15 cellular contexts compared by ENCODE assay signal in the genomic region with DNA sequence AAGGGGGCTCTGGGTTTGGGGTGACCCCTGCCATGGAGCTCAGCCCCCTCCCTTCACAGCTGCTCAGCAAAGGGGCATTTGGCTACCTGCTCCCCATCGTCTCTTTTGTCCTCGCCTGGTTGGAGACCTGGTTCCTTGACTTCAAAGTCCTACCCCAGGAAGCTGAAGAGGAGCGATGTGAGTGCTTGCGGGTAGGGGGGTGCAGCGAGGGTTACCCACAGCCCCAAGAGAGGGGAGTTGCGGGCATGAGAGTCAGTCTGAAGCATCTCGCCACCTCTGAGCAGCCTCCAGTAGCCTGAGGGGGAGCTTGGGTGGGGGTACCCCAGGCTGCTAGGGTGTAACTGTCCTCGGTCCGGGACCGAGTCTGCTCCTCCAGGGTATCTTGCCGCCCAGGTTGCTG. TPM values are rescaled to one million over a fixed set of nuclear protein-coding genes. Genes with fewer than 3 reads are reported as not detected.
DNase-seq lines count a peak whose midpoint lies in the region; ATAC-seq and TF ChIP-seq lines count a peak whose summit lies in the region.
"Had no signal": no experiment of that assay in that cellular context is flagged by ENCODE, and none has a peak within 500 bp of the region (broad histone marks: within the 10 kb centered on the region; RNA-seq: fewer than 3 reads in every experiment).

No MANE protein-coding gene starts in this region.

- no peaks in the 10 kb centered on the region for H3K9me3 Mint-ChIP-seq in stimulated activated naive CD8-positive, alpha-beta T cell treated with anti-CD3 and anti-CD28 coated beads, Interleukin-15, amount 100 ng/mL, for 72 hours

- ATAC-seq in stimulated activated naive CD8-positive, alpha-beta T cell treated with anti-CD3 and anti-CD28 coated beads, Interleukin-15, Interleukin-2, amounts not matched to agents 100 U/mL and 50 U/mL, for 24 hours: peak; percentile 25
- no peak for ATAC-seq in stimulated activated naive CD8-positive, alpha-beta T cell treated with anti-CD3 and anti-CD28 coated beads, Interleukin-15, amount 100 ng/mL, for 72 hours
- ATAC-seq in gastrocnemius medialis: no peak

- peak overlapping the region in 1 of 2 donors; percentile 50 for H3K4me3 Mint-ChIP-seq in stimulated activated naive CD8-positive, alpha-beta T cell treated with anti-CD3 and anti-CD28 coated beads, Interleukin-15, amount 100 ng/mL, for 72 hours

- H3K27me3 ChIP-seq in dorsolateral prefrontal cortex (no peaks in the 10 kb centered on the region), gastrocnemius medialis (no peaks in the 10 kb centered on the region)

- peaks cover 49 to 54% of the 10 kb centered on the region in 2 donors for H3K4me1 ChIP-seq in gastrocnemius medialis

- intact Hi-C loops in dorsolateral prefrontal cortex (cut with DNase I): no loop called here
- intact Hi-C loops in gastrocnemius medialis (cut with DNase I; ENCODE audit: low total_unique reads): no loop called here

- no peak for TF ChIP-seq POLR2A in gastrocnemius medialis (IDR thresholded peaks at IDR 0.05)

- peaks cover 0 to 6% of the 10 kb centered on the region in 2 donors for H3K36me3 ChIP-seq in gastrocnemius medialis

- H3K4me3 ChIP-seq in dorsolateral prefrontal cortex (no peak overlapping the region), gastrocnemius medialis (no peak overlapping the region), foreskin fibroblast (ENCODE audit: low read depth in 1 of 2, low read length in 2 of 2) (no peak overlapping the region)
- H3K4me3 ChIP-seq: GM23248 had no signal

- H3K4me1 Mint-ChIP-seq in stimulated activated naive CD8-positive, alpha-beta T cell treated with anti-CD3 and anti-CD28 coated beads, Interleukin-15, amount 100 ng/mL, for 72 hours: peaks cover 68% of the 10 kb centered on the region

- in situ Hi-C loops in gastrocnemius medialis (cut with MboI; ENCODE audit: low sequenced_read_pairs in 4 of 4): no loop called here

- H3K27me3 Mint-ChIP-seq in stimulated activated naive CD8-positive, alpha-beta T cell treated with anti-CD3 and anti-CD28 coated beads, Interleukin-15, amount 100 ng/mL, for 72 hours: no peaks in the 10 kb centered on the region

- no peaks in the 10 kb centered on the region for H3K9me3 ChIP-seq in gastrocnemius medialis

- TF ChIP-seq CTCF in dorsolateral prefrontal cortex (IDR thresholded peaks at IDR 0.05 in 54 of 56, conservative IDR thresholded peaks at IDR 0.05 in 2 of 56; ENCODE audit: low read depth in 1 of 56, partially characterized antibody in 56 of 56) (no peak), gastrocnemius medialis (IDR thresholded peaks at IDR 0.05 in 4 of 5, conservative IDR thresholded peaks at IDR 0.05 in 1 of 5) (no peak), foreskin fibroblast (IDR thresholded peaks at IDR 0.05; ENCODE audit: low read depth, low read length) (no peak)

- H3K27ac Mint-ChIP-seq in stimulated activated naive CD8-positive, alpha-beta T cell treated with anti-CD3 and anti-CD28 coated beads, Interleukin-15, amount 100 ng/mL, for 72 hours: peak overlapping the region in 1 of 2 donors; percentile 94

- DNase-seq in stimulated activated naive CD8-positive, alpha-beta T cell treated with anti-CD3 and anti-CD28 coated beads, Interleukin-15, Interleukin-2, amounts not matched to agents 100 U/mL and 50 U/mL, for 24 hours: no peak
- no peak for DNase-seq in stimulated activated naive CD8-positive, alpha-beta T cell treated with anti-CD3 and anti-CD28 coated beads, Interleukin-15, amount 100 ng/mL, for 72 hours
- DNase-seq in dorsolateral prefrontal cortex (no peak), gastrocnemius medialis (no peak), NCI-H187 (lab: John Stamatoyannopoulos, UW) (no peak), NCI-H2081 (lab: John Stamatoyannopoulos, UW) (no peak), NOMO-1 treated with DMSO at 0.1 percent for 48 hours (lab: John Stamatoyannopoulos, UW; ENCODE audit: unreplicated experiment) (no peak), foreskin fibroblast (no peak)
- DNase-seq: AML-193; GF-D8; GM23248; NCI-H1436 treated with DMSO at 0.1 percent for 48 hours; NCI-H2107; NCI-H69; NK-92 treated with Interleukin-12 subunit alpha and Interleukin-12 subunit beta, amount 100 ng/mL, for 24 hours had no signal

- peak overlapping the region in 42 of 59 donors; percentile 4 to 95 (median 75) for H3K27ac ChIP-seq in dorsolateral prefrontal cortex
- H3K27ac ChIP-seq in gastrocnemius medialis: peak overlapping the region in 3 of 4 donors; percentile 96 to 99 (median 99)
- H3K27ac ChIP-seq: GM23248 had no signal

RNA-seq across cellular contexts. Expression of gene TCAP, which starts 6.8 kb away (rescaled TPM):
- total RNA-seq in dorsolateral prefrontal cortex: 10 to 100 TPM in 8 of 120 experiments, 1 to 10 TPM in 112; 1.6 to 14.9 (median 4.8) TPM
- total RNA-seq in gastrocnemius medialis: 1,000 to 10,000 TPM; 1,768 to 3,088 (median 2,493) TPM

RNA-seq across cellular contexts. Expression of gene PNMT, which starts 9.9 kb away (rescaled TPM):
- 10 to 100 TPM in 15 of 120 experiments, 1 to 10 TPM in 105; 1.4 to 15.3 (median 6.7) TPM for total RNA-seq in dorsolateral prefrontal cortex
- total RNA-seq in gastrocnemius medialis: 10 to 100 TPM in 1 of 4 donors, 1 to 10 TPM in 3; 2.0 to 11.8 (median 7.1) TPM
- total RNA-seq: GM23248 had no signal

RNA-seq across cellular contexts. Expression of gene STARD3, which starts 21.4 kb away (rescaled TPM):
- total RNA-seq in dorsolateral prefrontal cortex: 100 to 1,000 TPM in 9 of 120 experiments, 10 to 100 TPM in 111; 45.7 to 129 (median 71.4) TPM
- 10 to 100 TPM; 31.0 to 41.7 (median 41.0) TPM for total RNA-seq in gastrocnemius medialis

RNA-seq across cellular contexts. Expression of gene PGAP3, which starts 29.5 kb away (rescaled TPM):
- total RNA-seq in dorsolateral prefrontal cortex: 10 to 100 TPM; 14.2 to 41.1 (median 27.6) TPM
- 1 to 10 TPM; 4.3 to 9.5 (median 6.1) TPM for total RNA-seq in gastrocnemius medialis

RNA-seq across cellular contexts. Expression of gene PPP1R1B, which starts 31.6 kb away (rescaled TPM):
- total RNA-seq in dorsolateral prefrontal cortex (100 to 1,000 TPM in 119 of 120 experiments, 10 to 100 TPM in 1; 65.3 to 449 (median 214) TPM), gastrocnemius medialis (1 to 10 TPM in 2 of 4 donors, not detected in 2; 1.5 to 5.1 TPM)
- total RNA-seq: GM23248 had no signal

Comparison
In these comparisons a context has a peak if more than half of its experiments do, and no peak if none do; other contexts are left out.
1. RNA of gene TCAP, which starts 6.8 kb away (total RNA-seq): 1,768 to 3,088 TPM in gastrocnemius medialis; 1.6 to 14.9 TPM in dorsolateral prefrontal cortex; every median in the first group is over 100 times any median in the second.